In the genomic region with DNA sequence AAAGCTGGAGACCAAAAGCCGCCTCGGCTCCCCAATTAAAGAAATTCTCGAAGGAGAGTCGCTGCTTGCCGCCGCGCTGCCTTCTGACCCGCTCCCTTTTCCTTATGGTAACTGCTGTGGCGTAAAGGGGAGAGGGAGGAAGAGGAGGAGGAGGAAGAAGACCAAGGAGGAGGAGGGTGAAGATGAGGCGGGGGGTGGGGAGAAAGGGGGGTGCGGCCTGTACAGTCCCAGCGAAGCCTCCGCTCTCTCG, we compare ENCODE assay signal across 8 cellular contexts. TPM values are rescaled to one million over a fixed set of nuclear protein-coding genes. Genes with fewer than 3 reads are reported as not detected.
DNase-seq lines count a peak whose midpoint lies in the region; ATAC-seq and TF ChIP-seq lines count a peak whose summit lies in the region.

No MANE protein-coding gene starts in this region.

- no peak overlapping the region for H3K27ac Mint-ChIP-seq in CD4-positive, alpha-beta T cell

- peak overlapping the region; percentile 90 for H3K27ac ChIP-seq in CD4-positive, alpha-beta T cell (ENCODE audit: low read depth, low read length)
- peak overlapping the region; percentile 91 for H3K27ac ChIP-seq in neutrophil

- H3K27me3 ChIP-seq in CD4-positive, alpha-beta T cell (ENCODE audit: control insufficient read depth, insufficient read depth, low read length) = no peaks in the 10 kb centered on the region
- no peaks in the 10 kb centered on the region for H3K27me3 ChIP-seq in neutrophil

- no peaks in the 10 kb centered on the region for H3K27me3 Mint-ChIP-seq in CD4-positive, alpha-beta T cell

- no peaks in the 10 kb centered on the region for H3K9me3 ChIP-seq in CD4-positive, alpha-beta T cell (ENCODE audit: control insufficient read depth, low read length)
- no peaks in the 10 kb centered on the region for H3K9me3 ChIP-seq in neutrophil

- no peak for TF ChIP-seq CTCF in CD4-positive, alpha-beta T cell (IDR thresholded peaks at IDR 0.05)
- TF ChIP-seq CTCF in epithelial cell of esophagus (IDR thresholded peaks at IDR 0.05; ENCODE audit: insufficient read depth, low read depth, low read length, missing control alignments) (no peak), neutrophil (IDR thresholded peaks at IDR 0.05) (no peak)

- no peaks in the 10 kb centered on the region for H3K9me3 Mint-ChIP-seq in CD4-positive, alpha-beta T cell

- H3K4me3 ChIP-seq in epithelial cell of esophagus (ENCODE audit: low read length) = peak overlapping the region; percentile 89
- H3K4me3 ChIP-seq in neutrophil (ENCODE audit: low read depth in 1 of 2, low read length in 1 of 2) = peak overlapping the region; percentile 88 to 94

- CTCF ChIA-PET in CD4-positive, alpha-beta T cell (lab: Charles Lee) = no interaction called here

- no peak overlapping the region for H3K4me3 Mint-ChIP-seq in CD4-positive, alpha-beta T cell

- peaks cover 22 to 25% of the 10 kb centered on the region in 2 experiments for H3K4me1 ChIP-seq in neutrophil (ENCODE audit: control insufficient read depth in 1 of 2, insufficient read depth in 1 of 2, low read depth in 1 of 2, low read length in 1 of 2)

- intact Hi-C loops in CD4-positive, alpha-beta T cell (cut with DNase I, micrococcal nuclease) = loop anchor here in 1 of 2 experiments (2.0 to 5.0 kb wide), 4 partner anchors 153 to 867 kb away; a partner anchor contains a TSS

- peaks cover 14% of the 10 kb centered on the region for H3K4me1 Mint-ChIP-seq in CD4-positive, alpha-beta T cell (ENCODE audit: low read depth)

- POLR2A ChIA-PET in CD4-positive, alpha-beta T cell (lab: Charles Lee) = interaction anchor here (1.0 to 1.4 kb wide), 3 partner anchors 9 to 362 kb away, joined by 3 to 4 read pairs (median 3); a partner anchor contains a TSS

- no peak for ATAC-seq in CD4-positive, alpha-beta T cell (ENCODE audit: poor library complexity)
- ATAC-seq in HG02870 (IDR thresholded peaks at IDR 0.05; ENCODE audit: unreplicated experiment) (no peak), GM21390 (IDR thresholded peaks at IDR 0.05; ENCODE audit: unreplicated experiment) (no peak)

- no peak for DNase-seq in CD4-positive, alpha-beta T cell
- DNase-seq in NCI-H226 (peak; percentile 17), epithelial cell of esophagus (ENCODE audit: low read depth) (peak; percentile 65), NCI-H1930 (lab: John Stamatoyannopoulos, UW) (no peak), NCI-H146 (lab: John Stamatoyannopoulos, UW) (no peak)

- H3K36me3 Mint-ChIP-seq in CD4-positive, alpha-beta T cell (ENCODE audit: low read depth) = no peaks in the 10 kb centered on the region

- no peaks in the 10 kb centered on the region for H3K36me3 ChIP-seq in neutrophil

RNA-seq across cellular contexts. Expression of a gene that starts 0.4 kb away (rescaled TPM):
- 10 to 100 TPM; 24.0 to 29.8 TPM for total RNA-seq in CD4-positive, alpha-beta T cell

RNA-seq across cellular contexts. Expression of a gene that starts 48.2 kb away (rescaled TPM):
- 10 to 100 TPM; 50.6 to 54.7 TPM for total RNA-seq in CD4-positive, alpha-beta T cell

Comparison
In these comparisons a context has a peak if more than half of its experiments do, and no peak if none do; other contexts are left out.
1. DNase-seq: peak in NCI-H226 (single experiment) and epithelial cell of esophagus (single experiment); none in CD4-positive, alpha-beta T cell (0 of 10), NCI-H1930 (0 of 2) and NCI-H146 (single experiment).